Comparison of ENCODE assay signal across 10 cellular contexts in the genomic region with DNA sequence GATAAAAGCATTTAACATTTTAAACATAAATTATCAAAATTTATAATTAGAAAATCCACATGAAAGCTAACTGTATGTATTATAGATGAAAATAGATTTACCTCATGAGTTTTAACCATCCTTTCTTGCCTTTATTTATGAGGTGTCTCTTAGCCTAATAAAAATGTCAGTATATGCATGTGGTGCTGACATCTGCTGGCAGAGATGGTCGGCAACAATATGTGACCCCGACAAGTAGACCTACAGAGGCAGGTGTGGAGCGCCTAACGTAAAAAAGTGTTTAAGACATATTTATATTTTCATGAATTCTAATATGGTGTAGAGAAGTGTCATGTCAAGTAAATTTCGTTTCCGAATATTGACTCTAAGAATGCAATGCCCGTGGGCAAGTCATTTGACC.
A peak's percentile ranks its signal among the peaks of the same experiment; 100 is the strongest.
DNase-seq lines count a peak whose midpoint lies in the region; ATAC-seq and TF ChIP-seq lines count a peak whose summit lies in the region.
"Had no signal": no experiment of that assay in that cellular context is flagged by ENCODE, and none has a peak within 500 bp of the region (broad histone marks: within the 10 kb centered on the region; RNA-seq: fewer than 3 reads in every experiment).

No MANE protein-coding gene starts in this region.

- TF ChIP-seq EP300 in SK-N-SH (IDR thresholded peaks at IDR 0.05; ENCODE audit: borderline replicate concordance in 1 of 2, low read depth in 1 of 2, low read length in 1 of 2): no peak

- H3K27ac ChIP-seq in SK-N-SH (ENCODE audit: low read depth in 2 of 2, low read length in 1 of 2): no peak overlapping the region
- H3K27ac ChIP-seq in right lobe of liver: no peak overlapping the region
- H3K27ac ChIP-seq in GM23248: no peak overlapping the region
- H3K27ac ChIP-seq: ascending aorta had no signal

- H3K9ac ChIP-seq in SK-N-SH (no peak overlapping the region), GM23248 (no peak overlapping the region)

- ATAC-seq in HG03565 (IDR thresholded peaks at IDR 0.05; ENCODE audit: unreplicated experiment) (peak; percentile 78), right lobe of liver (peak; percentile 65 to 80 (median 77)), HG02678 (IDR thresholded peaks at IDR 0.05; ENCODE audit: unreplicated experiment) (no peak), GM21423 (IDR thresholded peaks at IDR 0.05; ENCODE audit: unreplicated experiment) (no peak)

- DNase-seq in GM13977 (ENCODE audit: low spot score): peak; percentile 3
- DNase-seq in SK-N-SH: peak; percentile 17
- peak; percentile 22 to 46 (median 41) for DNase-seq in right lobe of liver
- DNase-seq in GM23248: no peak
- DNase-seq in EL: no peak
- DNase-seq: naive B cell had no signal

- 27% methylated on average over 7 of the region's 7 CpGs for WGBS in SK-N-SH (ENCODE audit: low lambda C conversion rate)
- 25% methylated on average over 7 of the region's 7 CpGs for WGBS in right lobe of liver (ENCODE audit: insufficient coverage, low coverage, low lambda C conversion rate, missing lambda C conversion rate)
- 4% methylated on average over 7 of the region's 7 CpGs for WGBS in GM23248 (ENCODE audit: low coverage in 1 of 2, low lambda C conversion rate in 2 of 2, missing lambda C conversion rate in 2 of 2), 2 experiments

- POLR2A ChIA-PET in SK-N-SH (lab: Yijun Ruan, JAX): no interaction called here

- no peaks in the 10 kb centered on the region for H3F3A ChIP-seq in SK-N-SH (replicated peaks; ENCODE audit: insufficient read depth)
- H3F3A ChIP-seq in GM23248 (ENCODE audit: insufficient read depth): no peaks in the 10 kb centered on the region

- in situ Hi-C loops in GM13977 (cut with MboI; ENCODE audit: low pct_unique_long_range_greater_than_20kb, low sequenced_read_pairs, unreplicated experiment) (no loop called here), GM23248 (cut with MboI) (no loop called here)

- H3K4me1 ChIP-seq in SK-N-SH (ENCODE audit: control insufficient read depth in 1 of 2, insufficient read depth in 2 of 2, low read depth in 1 of 2, low read length in 1 of 2) (no peaks in the 10 kb centered on the region), right lobe of liver (no peaks in the 10 kb centered on the region), GM23248 (ENCODE audit: insufficient read depth) (no peaks in the 10 kb centered on the region)
- H3K4me1 ChIP-seq: ascending aorta had no signal

- intact Hi-C loops in right lobe of liver (cut with DNase I): no loop called here

- no peak for TF ChIP-seq POLR2A in right lobe of liver (IDR thresholded peaks at IDR 0.05)

- no peak overlapping the region for H3K4me2 ChIP-seq in SK-N-SH
- H3K4me2 ChIP-seq in GM23248 (ENCODE audit: unreplicated experiment): no peak overlapping the region

- TF ChIP-seq CTCF in GM13977 (IDR thresholded peaks at IDR 0.05; ENCODE audit: extremely low read depth, insufficient read depth, missing control alignments): peak; percentile 61
- peak; percentile 54 for TF ChIP-seq CTCF in SK-N-SH (IDR thresholded peaks at IDR 0.05)
- TF ChIP-seq CTCF in right lobe of liver (IDR thresholded peaks at IDR 0.05): peak; percentile 50 to 72 (median 65)

- peak; percentile 70 for TF ChIP-seq RAD21 in SK-N-SH (IDR thresholded peaks at IDR 0.05; ENCODE audit: low read length)

- H3K9me3 ChIP-seq in SK-N-SH: no peaks in the 10 kb centered on the region
- no peaks in the 10 kb centered on the region for H3K9me3 ChIP-seq in right lobe of liver
- H3K9me3 ChIP-seq in GM23248 (ENCODE audit: low read depth): no peaks in the 10 kb centered on the region
- H3K9me3 ChIP-seq: ascending aorta had no signal

- H3K27me3 ChIP-seq in SK-N-SH (ENCODE audit: insufficient read depth): no peaks in the 10 kb centered on the region
- H3K27me3 ChIP-seq in right lobe of liver: no peaks in the 10 kb centered on the region
- H3K27me3 ChIP-seq in GM23248 (replicated peaks; ENCODE audit: insufficient read depth): no peaks in the 10 kb centered on the region
- H3K27me3 ChIP-seq: ascending aorta had no signal

- H4K20me1 ChIP-seq in SK-N-SH (ENCODE audit: insufficient read depth): no peaks in the 10 kb centered on the region
- H4K20me1 ChIP-seq in GM23248 (ENCODE audit: insufficient read depth): no peaks in the 10 kb centered on the region

- H2AFZ ChIP-seq in SK-N-SH (ENCODE audit: low read depth): no peak overlapping the region
- H2AFZ ChIP-seq in GM23248: no peak overlapping the region

- CTCF ChIA-PET in SK-N-SH (lab: Yijun Ruan, JAX): interaction anchor here (1.0 to 3.0 kb wide), 11 partner anchors 9 to 508 kb away, joined by 3 to 16 read pairs (median 4); no protein-coding TSS in a partner anchor

- H3K9me2 ChIP-seq in SK-N-SH: no peaks in the 10 kb centered on the region
- H3K9me2 ChIP-seq in GM23248 (ENCODE audit: insufficient read depth): no peaks in the 10 kb centered on the region

- no peaks in the 10 kb centered on the region for H3K79me2 ChIP-seq in SK-N-SH (ENCODE audit: insufficient read depth)
- H3K79me2 ChIP-seq in GM23248 (ENCODE audit: insufficient read depth): no peaks in the 10 kb centered on the region

- H3K36me3 ChIP-seq in SK-N-SH (replicated peaks in 1 of 2; ENCODE audit: control insufficient read depth in 1 of 2, insufficient read depth in 2 of 2, low read length in 1 of 2) (no peaks in the 10 kb centered on the region), right lobe of liver (no peaks in the 10 kb centered on the region), GM23248 (ENCODE audit: low read depth) (no peaks in the 10 kb centered on the region)
- H3K36me3 ChIP-seq: ascending aorta had no signal

- H3K4me3 ChIP-seq in SK-N-SH (ENCODE audit: low read depth in 2 of 2, low read length in 1 of 2) (no peak overlapping the region), right lobe of liver (no peak overlapping the region), GM23248 (no peak overlapping the region)
- H3K4me3 ChIP-seq: ascending aorta had no signal

TF ChIP-seq in SK-N-SH, 30 proteins besides CTCF, POLR2A, EP300 and RAD21:
- peak; percentile 48 for TF ChIP-seq SMC3 (IDR thresholded peaks at IDR 0.05; ENCODE audit: low read depth, low read length)
- TF ChIP-seq, protein P1, sequence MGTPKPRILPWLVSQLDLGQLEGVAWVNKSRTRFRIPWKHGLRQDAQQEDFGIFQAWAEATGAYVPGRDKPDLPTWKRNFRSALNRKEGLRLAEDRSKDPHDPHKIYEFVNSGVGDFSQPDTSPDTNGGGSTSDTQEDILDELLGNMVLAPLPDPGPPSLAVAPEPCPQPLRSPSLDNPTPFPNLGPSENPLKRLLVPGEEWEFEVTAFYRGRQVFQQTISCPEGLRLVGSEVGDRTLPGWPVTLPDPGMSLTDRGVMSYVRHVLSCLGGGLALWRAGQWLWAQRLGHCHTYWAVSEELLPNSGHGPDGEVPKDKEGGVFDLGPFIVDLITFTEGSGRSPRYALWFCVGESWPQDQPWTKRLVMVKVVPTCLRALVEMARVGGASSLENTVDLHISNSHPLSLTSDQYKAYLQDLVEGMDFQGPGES (IDR thresholded peaks at IDR 0.05; ENCODE audit: low read depth, low read length): no peak
- TF ChIP-seq MEF2A (IDR thresholded peaks at IDR 0.05; ENCODE audit: borderline replicate concordance, low read depth): no peak
- TF ChIP-seq CHD2 (IDR thresholded peaks at IDR 0.05; ENCODE audit: low read length, partially characterized antibody): no peak
- no peak for TF ChIP-seq RFX5 (IDR thresholded peaks at IDR 0.05; ENCODE audit: low read length)
- no peak for TF ChIP-seq FOSL2 (IDR thresholded peaks at IDR 0.05; ENCODE audit: borderline replicate concordance, low read depth)
- TF ChIP-seq EZH2phosphoT487 (IDR thresholded peaks at IDR 0.05; ENCODE audit: borderline replicate concordance, low read depth): no peak

Comparison
In these comparisons a context has a peak if more than half of its experiments do, and no peak if none do; other contexts are left out.
1. DNase-seq: peak in GM13977 (single experiment), SK-N-SH (single experiment) and right lobe of liver (3 of 3); none in GM23248 (single experiment) and EL (single experiment).
2. ATAC-seq: peak in HG03565 (single experiment) and right lobe of liver (4 of 4); none in HG02678 (single experiment) and GM21423 (single experiment).
3. Peak in every context shown above with its lines, with median percentiles within 50 percentile points of each other: CTCF ChIP-seq.